21 cellular contexts compared by ENCODE assay signal in genomic region chr11:116375221-116375620, GRCh38.
DNase-seq lines count a peak whose midpoint lies in the region; ATAC-seq, FAIRE-seq and TF ChIP-seq lines count a peak whose summit lies in the region.
"Had no signal": no experiment of that assay in that cellular context is flagged by ENCODE, and none has a peak within 500 bp of the region (broad histone marks: within the 10 kb centered on the region; RNA-seq: fewer than 3 reads in every experiment).

No MANE protein-coding gene starts in this region.

- TF ChIP-seq CTCF in BE2C (IDR thresholded peaks at IDR 0.05; ENCODE audit: low read depth, low read length) (peak; percentile 55), D721Med (IDR thresholded peaks at IDR 0.05; ENCODE audit: insufficient read depth, missing control alignments) (no peak), endodermal cell (conservative IDR thresholded peaks at IDR 0.05) (peak; percentile 62)

- H3K27me3 ChIP-seq in BE2C, result no peaks in the 10 kb centered on the region
- peaks cover 42% of the 10 kb centered on the region for H3K27me3 ChIP-seq in endodermal cell (ENCODE audit: control insufficient read depth, insufficient read depth, low read length, poor library complexity, severe bottlenecking)
- H3K27me3 ChIP-seq: MG63 had no signal

- H3K9me3 Mint-ChIP-seq in endodermal cell, result no peaks in the 10 kb centered on the region
- H3K9me3 Mint-ChIP-seq in activated naive CD4-positive, alpha-beta T cell treated with anti-CD3 and anti-CD28 coated beads for 36 hours, result no peaks in the 10 kb centered on the region

- H3K27ac Mint-ChIP-seq in endodermal cell, result no peak overlapping the region
- no peak overlapping the region for H3K27ac Mint-ChIP-seq in activated naive CD4-positive, alpha-beta T cell treated with anti-CD3 and anti-CD28 coated beads for 36 hours
- H3K27ac Mint-ChIP-seq: B cell; CD4-positive, alpha-beta T cell had no signal

- 83 to 88% methylated on average over 1 of the region's 1 CpG for WGBS in endodermal cell (ENCODE audit: insufficient coverage in 1 of 2, insufficient read length in 1 of 2), 2 experiments

- H3K4me1 Mint-ChIP-seq in endodermal cell, result peaks cover 9% of the 10 kb centered on the region
- no peaks in the 10 kb centered on the region for H3K4me1 Mint-ChIP-seq in activated naive CD4-positive, alpha-beta T cell treated with anti-CD3 and anti-CD28 coated beads for 36 hours (ENCODE audit: low read depth)
- H3K4me1 Mint-ChIP-seq: B cell had no signal

- H3K27ac ChIP-seq in endodermal cell (ENCODE audit: low read depth, low read length), result no peak overlapping the region
- H3K27ac ChIP-seq: KMS-11 had no signal

- H3K4me3 ChIP-seq in BE2C (ENCODE audit: low read depth, low read length) (no peak overlapping the region), endodermal cell (ENCODE audit: low read length) (no peak overlapping the region)
- H3K4me3 ChIP-seq: GM12878, MG63 had no signal

- H3K9me3 ChIP-seq in BE2C (no peaks in the 10 kb centered on the region), endodermal cell (ENCODE audit: control insufficient read depth, low read length) (no peaks in the 10 kb centered on the region)
- H3K9me3 ChIP-seq: MG63 had no signal

- peak; percentile 46 for FAIRE-seq in D721Med (lab: Jason Lieb, UNC)
- FAIRE-seq: G401.6, GM12878, RCC 7860 had no signal

- H3K4me1 ChIP-seq in BE2C (peaks cover 37% of the 10 kb centered on the region), endodermal cell (ENCODE audit: control insufficient read depth, insufficient read depth, low read length) (no peaks in the 10 kb centered on the region)

- CTCF ChIA-PET in activated naive CD4-positive, alpha-beta T cell treated with anti-CD3 and anti-CD28 coated beads for 36 hours (lab: Charles Lee), result interaction anchor here (0.6 kb wide), 1 partner anchor 53 kb away, joined by 3 read pairs; no protein-coding TSS in a partner anchor

- no peaks in the 10 kb centered on the region for H3K36me3 ChIP-seq in BE2C
- H3K36me3 ChIP-seq in endodermal cell (ENCODE audit: control insufficient read depth, insufficient read depth, low read length), result no peaks in the 10 kb centered on the region
- H3K36me3 ChIP-seq: MG63 had no signal

- DNase-seq in BE2C (no peak), D721Med (ENCODE audit: insufficient read length, low spot score) (no peak), NCI-H69 (lab: John Stamatoyannopoulos, UW) (peak; percentile 56), endodermal cell (no peak), NCI-H1417 treated with DMSO at 0.1 percent for 48 hours (lab: John Stamatoyannopoulos, UW) (no peak)
- no peak for DNase-seq in activated naive CD4-positive, alpha-beta T cell treated with anti-CD3 and anti-CD28 coated beads for 36 hours
- DNase-seq: CD4-positive, alpha-beta T cell; DND-41; MG63; NCI-H1105; NCI-H187 treated with DMSO at 0.1 percent for 48 hours; NCI-H2171 treated with DMSO at 0.1 percent for 48 hours; NCI-H446 treated with DMSO at 0.1 percent for 48 hours; NCI-H82; Right ventricle myocardium superior had no signal

- intact Hi-C loops in activated naive CD4-positive, alpha-beta T cell treated with anti-CD3 and anti-CD28 coated beads for 36 hours (cut with micrococcal nuclease), result no loop called here

- no peaks in the 10 kb centered on the region for H3K36me3 Mint-ChIP-seq in endodermal cell (ENCODE audit: low read depth)
- no peaks in the 10 kb centered on the region for H3K36me3 Mint-ChIP-seq in activated naive CD4-positive, alpha-beta T cell treated with anti-CD3 and anti-CD28 coated beads for 36 hours (ENCODE audit: low read depth)

- no peak overlapping the region for H3K4me3 Mint-ChIP-seq in endodermal cell
- H3K4me3 Mint-ChIP-seq in activated naive CD4-positive, alpha-beta T cell treated with anti-CD3 and anti-CD28 coated beads for 36 hours, result no peak overlapping the region
- H3K4me3 Mint-ChIP-seq: B cell; CD4-positive, alpha-beta T cell had no signal

- H3K9ac ChIP-seq in endodermal cell (ENCODE audit: extremely low read depth, low read length, poor library complexity, severe bottlenecking), result no peak overlapping the region
- H3K9ac ChIP-seq: KMS-11 had no signal

- peaks cover 16% of the 10 kb centered on the region for H3K27me3 Mint-ChIP-seq in endodermal cell (ENCODE audit: insufficient read depth)
- H3K27me3 Mint-ChIP-seq in activated naive CD4-positive, alpha-beta T cell treated with anti-CD3 and anti-CD28 coated beads for 36 hours (ENCODE audit: low read depth), result peaks cover 6% of the 10 kb centered on the region

- ATAC-seq in HG02588 (IDR thresholded peaks at IDR 0.05; ENCODE audit: unreplicated experiment), result no peak
- ATAC-seq: GM12878 had no signal
